16 cellular contexts compared by ENCODE assay signal in the genomic region with DNA sequence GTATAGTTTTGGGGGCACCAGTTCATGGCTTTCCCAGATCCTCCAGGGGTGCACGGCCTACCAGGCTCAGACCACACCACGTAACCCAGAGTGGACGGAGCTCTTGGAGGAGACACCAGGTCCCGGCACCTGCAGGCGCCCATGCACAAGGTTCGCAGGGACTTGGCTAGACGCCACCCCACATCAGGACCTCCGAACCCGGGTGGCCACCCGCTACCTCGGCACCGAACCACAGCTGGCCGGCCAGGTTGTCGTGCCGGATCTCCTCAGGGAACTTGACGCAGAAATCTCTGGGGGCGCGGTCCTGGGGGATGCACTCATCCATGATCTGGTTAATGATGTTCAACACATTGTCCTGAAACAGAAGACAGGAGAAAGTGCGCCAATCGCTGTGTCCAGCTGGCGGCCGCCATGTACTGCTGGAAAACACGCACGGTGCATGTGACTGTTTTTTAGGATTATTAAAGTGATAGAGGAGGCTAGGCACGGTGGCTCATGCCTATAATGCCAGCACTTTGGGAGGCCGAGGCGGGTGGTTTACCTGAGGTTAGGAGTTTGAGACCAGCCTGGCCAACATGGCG.
A peak's percentile ranks its signal among the peaks of the same experiment; 100 is the strongest.
DNase-seq lines count a peak whose midpoint lies in the region; TF ChIP-seq lines count a peak whose summit lies in the region.
"Had no signal": no experiment of that assay in that cellular context is flagged by ENCODE, and none has a peak within 500 bp of the region (broad histone marks: within the 10 kb centered on the region; RNA-seq: fewer than 3 reads in every experiment).

No MANE protein-coding gene starts in this region.

- no peak overlapping the region for H3K4me2 ChIP-seq in smooth muscle cell

- no peak overlapping the region for H2AFZ ChIP-seq in smooth muscle cell (ENCODE audit: low read depth)

- H3K36me3 ChIP-seq in H7 (replicated peaks; ENCODE audit: control insufficient read depth, insufficient read depth, low read length): no peaks in the 10 kb centered on the region
- H3K36me3 ChIP-seq in spleen: peaks cover 0 to 43% (median 2%) of the 10 kb centered on the region in 6 donors
- no peaks in the 10 kb centered on the region for H3K36me3 ChIP-seq in smooth muscle cell (ENCODE audit: low read depth)

- H3K4me3 ChIP-seq in H7 (ENCODE audit: insufficient read depth, low read depth, low read length) (no peak overlapping the region), spleen (no peak overlapping the region), coronary artery (no peak overlapping the region), smooth muscle cell (no peak overlapping the region)
- H3K4me3 ChIP-seq: BLaER1 treated with 17β-estradiol and CSF1 and Interleukin-3, amounts not matched to agents 10 nM and 100 nM had no signal

- DNase-seq in activated CD4-positive, alpha-beta T cell treated with anti-CD3 and anti-CD28 coated beads for 1 hour: peak; percentile 7
- no peak for DNase-seq in activated CD4-positive, alpha-beta T cell treated with anti-CD3 and anti-CD28 coated beads, Interleukin-2, amount 50 U/mL, for 1 hour
- DNase-seq in H7 (peak; percentile 26), islet precursor cell (peak; percentile 42), spleen (peak; percentile 69), coronary artery (ENCODE audit: low spot score) (no peak), NCI-H1417 (lab: John Stamatoyannopoulos, UW) (no peak), smooth muscle cell (lab: John Stamatoyannopoulos, UW; ENCODE audit: unreplicated experiment) (no peak)
- DNase-seq: 8988T, activated gamma-delta T cell treated with Interleukin-2 at 50 U/mL for 16 hours, hypothalamus, KG1, NCI-H1048, NCI-H526, occipital lobe had no signal

- H4K20me1 ChIP-seq in smooth muscle cell (ENCODE audit: low read depth): no peaks in the 10 kb centered on the region

- intact Hi-C loops in spleen (cut with DNase I; ENCODE audit: low total_unique reads): no loop called here

- H3K4me1 ChIP-seq in spleen (no peaks in the 10 kb centered on the region), smooth muscle cell (ENCODE audit: low read depth) (no peaks in the 10 kb centered on the region)

- WGBS in spleen, 5 donors: 93 to 98% (median 95%) methylated on average over 12 to 28 of the region's 28 CpGs
- 96% methylated on average over 28 of the region's 28 CpGs for WGBS in smooth muscle cell (ENCODE audit: low lambda C conversion rate)

- H3K27ac ChIP-seq in spleen: no peak overlapping the region
- no peak overlapping the region for H3K27ac ChIP-seq in coronary artery
- no peak overlapping the region for H3K27ac ChIP-seq in smooth muscle cell (ENCODE audit: low read depth)
- H3K27ac ChIP-seq: BLaER1 treated with 17β-estradiol and CSF1 and Interleukin-3, amounts not matched to agents 10 nM and 100 nM had no signal

- H3F3A ChIP-seq in smooth muscle cell (ENCODE audit: low read depth): no peaks in the 10 kb centered on the region

- no peak for TF ChIP-seq POLR2A in spleen (IDR thresholded peaks at IDR 0.05)

- peaks cover 0 to 13% (median 10%) of the 10 kb centered on the region in 8 donors for H3K9me3 ChIP-seq in spleen
- H3K9me3 ChIP-seq in smooth muscle cell (replicated peaks; ENCODE audit: low read depth): no peaks in the 10 kb centered on the region

- no peaks in the 10 kb centered on the region for H3K27me3 ChIP-seq in H7 (ENCODE audit: control insufficient read depth, insufficient read depth, low read length)
- H3K27me3 ChIP-seq in spleen (replicated peaks in 1 of 7): no peaks in the 10 kb centered on the region
- H3K27me3 ChIP-seq in smooth muscle cell (ENCODE audit: low read depth): peaks cover 7% of the 10 kb centered on the region
- H3K27me3 ChIP-seq: BLaER1 treated with 17β-estradiol and CSF1 and Interleukin-3, amounts not matched to agents 10 nM and 100 nM had no signal

- H3K9ac ChIP-seq in smooth muscle cell (ENCODE audit: low read depth): no peak overlapping the region
- H3K9ac ChIP-seq: BLaER1 treated with 17β-estradiol and CSF1 and Interleukin-3, amounts not matched to agents 10 nM and 100 nM had no signal

- TF ChIP-seq CTCF in spleen (IDR thresholded peaks at IDR 0.05 in 8 of 11, conservative IDR thresholded peaks at IDR 0.05 in 3 of 11): no peak
- no peak for TF ChIP-seq CTCF in coronary artery (IDR thresholded peaks at IDR 0.05)
- TF ChIP-seq CTCF in smooth muscle cell (IDR thresholded peaks at IDR 0.05; ENCODE audit: borderline replicate concordance, insufficient read depth, poor library complexity, severe bottlenecking): no peak

- H3K79me2 ChIP-seq in smooth muscle cell (ENCODE audit: low read depth): no peaks in the 10 kb centered on the region

Comparison
In these comparisons a context has a peak if more than half of its experiments do, and no peak if none do; other contexts are left out.
1. DNase-seq: peak in activated CD4-positive, alpha-beta T cell treated with anti-CD3 and anti-CD28 coated beads for 1 hour (single experiment), H7 (single experiment), islet precursor cell (single experiment) and spleen (single experiment); none in activated CD4-positive, alpha-beta T cell treated with anti-CD3 and anti-CD28 coated beads, Interleukin-2, amount 50 U/mL, for 1 hour (single experiment), coronary artery (single experiment), NCI-H1417 (0 of 3) and smooth muscle cell (single experiment).